In genomic region chr7:70480913-70481579, GRCh38 we compare ENCODE assay signal across 20 cellular contexts.
A peak's percentile ranks its signal among the peaks of the same experiment; 100 is the strongest.
DNase-seq lines count a peak whose midpoint lies in the region; FAIRE-seq and TF ChIP-seq lines count a peak whose summit lies in the region.
"Had no signal": no experiment of that assay in that cellular context is flagged by ENCODE, and none has a peak within 500 bp of the region (broad histone marks: within the 10 kb centered on the region; RNA-seq: fewer than 3 reads in every experiment).

No MANE protein-coding gene starts in this region.

- no peaks in the 10 kb centered on the region for H3K4me1 ChIP-seq in osteoblast (ENCODE audit: insufficient read depth, low read length)

- H3K36me3 ChIP-seq in osteoblast (ENCODE audit: insufficient read depth, low read length) = no peaks in the 10 kb centered on the region
- H3K36me3 ChIP-seq: transverse colon had no signal

- H4K20me1 ChIP-seq in osteoblast (ENCODE audit: insufficient read depth, low read length) = no peaks in the 10 kb centered on the region

- H3K27ac ChIP-seq in osteoblast (ENCODE audit: low read depth, low read length) (no peak overlapping the region), substantia nigra (ENCODE audit: low read depth, low read length, poor library complexity, severe bottlenecking) (no peak overlapping the region)
- H3K27ac ChIP-seq: HL-60, PC-9, transverse colon had no signal

- no peaks in the 10 kb centered on the region for H3K79me2 ChIP-seq in osteoblast (ENCODE audit: insufficient read depth, low read length)

- no peaks in the 10 kb centered on the region for H3K4me1 Mint-ChIP-seq in HFFc6 (ENCODE audit: low read depth)
- H3K4me1 Mint-ChIP-seq: activated naive CD8-positive, alpha-beta T cell treated with anti-CD3 and anti-CD28 coated beads, Interleukin-2, amount 10 ng/mL, durations not matched to agents 7 days and 5 days had no signal

- peak; percentile 44 for DNase-seq in AG10803 (ENCODE audit: low read depth)
- peak; percentile 28 for DNase-seq in LNCaP clone FGC (ENCODE audit: low read depth)
- DNase-seq in dedifferentiated amniotic fluid mesenchymal stem cell (ENCODE audit: extremely low spot score) = peak; percentile 24
- peak; percentile 74 for DNase-seq in osteoblast (ENCODE audit: insufficient read length, low spot score, missing footprints)
- no peak for DNase-seq in HFFc6
- DNase-seq in substantia nigra (lab: John Stamatoyannopoulos, UW) = no peak
- no peak for DNase-seq in cerebellar nuclear complex (lab: John Stamatoyannopoulos, UW)
- no peak for DNase-seq in frontal cortex (ENCODE audit: low spot score in 2 of 2)
- DNase-seq: activated naive CD8-positive, alpha-beta T cell treated with anti-CD3 and anti-CD28 coated beads, Interleukin-2, amount 10 ng/mL, durations not matched to agents 7 days and 5 days; H7; KG1; NCI-H1092 treated with DMSO at 0.1 percent for 48 hours; stimulated activated CD4-positive, alpha-beta T cell treated with anti-CD3 and anti-CD28 coated beads, Interleukin-12 subunit alpha, Interleukin-12 subunit beta, amount 100 ng/mL, for 4 hours; transverse colon had no signal

- H3K9me3 ChIP-seq in osteoblast (ENCODE audit: low read depth, low read length) = no peaks in the 10 kb centered on the region
- H3K9me3 ChIP-seq: transverse colon had no signal

- TF ChIP-seq CTCF in AG10803 (conservative IDR thresholded peaks at IDR 0.05; ENCODE audit: low read length) = no peak
- no peak for TF ChIP-seq CTCF in LNCaP clone FGC (IDR thresholded peaks at IDR 0.05; ENCODE audit: control insufficient read depth, extremely low read depth, insufficient read depth)
- TF ChIP-seq CTCF in osteoblast (IDR thresholded peaks at IDR 0.05; ENCODE audit: extremely low read depth, low read depth, low read length) = no peak
- TF ChIP-seq CTCF in HFFc6 (IDR thresholded peaks at IDR 0.05) = no peak

- H3K4me3 Mint-ChIP-seq in HFFc6 = no peak overlapping the region
- H3K4me3 Mint-ChIP-seq: activated naive CD8-positive, alpha-beta T cell treated with anti-CD3 and anti-CD28 coated beads, Interleukin-2, amount 10 ng/mL, durations not matched to agents 7 days and 5 days; nephron; T-helper 2 cell treated with Interferon-gamma antibody and Interleukin-4, amounts not matched to agents 5 μg/mL and 100 μg/mL, for 36 hours had no signal

- peaks cover 10% of the 10 kb centered on the region for H3K27me3 ChIP-seq in osteoblast (ENCODE audit: insufficient read depth, low read length)
- H3K27me3 ChIP-seq: transverse colon had no signal

- H3K27me3 Mint-ChIP-seq in HFFc6 (ENCODE audit: insufficient read depth) = no peaks in the 10 kb centered on the region; the same call in 1 of the 2 replicates
- H3K27me3 Mint-ChIP-seq: progenitor cell of endocrine pancreas had no signal

- peaks cover 62% of the 10 kb centered on the region for H3K9me3 Mint-ChIP-seq in HFFc6
- H3K9me3 Mint-ChIP-seq: activated naive CD8-positive, alpha-beta T cell treated with anti-CD3 and anti-CD28 coated beads, Interleukin-2, amount 10 ng/mL, durations not matched to agents 7 days and 5 days had no signal

- no peak for FAIRE-seq in frontal cortex (lab: Jason Lieb, UNC)
- FAIRE-seq: islet of Langerhans had no signal

- peak overlapping the region; percentile 20 for H2AFZ ChIP-seq in osteoblast (ENCODE audit: low read length)
- H2AFZ ChIP-seq: PC-9 had no signal

- no peak overlapping the region for H3K4me3 ChIP-seq in AG10803 (ENCODE audit: low read length)
- no peak overlapping the region for H3K4me3 ChIP-seq in LNCaP clone FGC (ENCODE audit: low read depth, low read length)
- H3K4me3 ChIP-seq in osteoblast (ENCODE audit: insufficient read depth, low read length) = no peak overlapping the region
- H3K4me3 ChIP-seq: PC-9, transverse colon had no signal

- H3K4me2 ChIP-seq in osteoblast (ENCODE audit: insufficient read depth, low read length) = no peak overlapping the region
- H3K4me2 ChIP-seq: PC-9 had no signal

- no peaks in the 10 kb centered on the region; the same call in 1 of the 2 replicates for H3K36me3 Mint-ChIP-seq in HFFc6 (ENCODE audit: low read depth)
- H3K36me3 Mint-ChIP-seq: activated naive CD8-positive, alpha-beta T cell treated with anti-CD3 and anti-CD28 coated beads, Interleukin-2, amount 10 ng/mL, durations not matched to agents 7 days and 5 days had no signal

- H3K27ac Mint-ChIP-seq in HFFc6 = no peak overlapping the region
- H3K27ac Mint-ChIP-seq: activated naive CD8-positive, alpha-beta T cell treated with anti-CD3 and anti-CD28 coated beads, Interleukin-2, amount 10 ng/mL, durations not matched to agents 7 days and 5 days; progenitor cell of endocrine pancreas; T-helper 2 cell treated with Interferon-gamma antibody and Interleukin-4, amounts not matched to agents 5 μg/mL and 100 μg/mL, for 36 hours had no signal

Comparison
In these comparisons a context has a peak if more than half of its experiments do, and no peak if none do; other contexts are left out.
1. DNase-seq: peak in AG10803 (single experiment), LNCaP clone FGC (single experiment), dedifferentiated amniotic fluid mesenchymal stem cell (single experiment) and osteoblast (single experiment); none in HFFc6 (single experiment), substantia nigra (0 of 49), cerebellar nuclear complex (0 of 2) and frontal cortex (0 of 2).